ENCODE assay signal across 8 cellular contexts in the genomic region with DNA sequence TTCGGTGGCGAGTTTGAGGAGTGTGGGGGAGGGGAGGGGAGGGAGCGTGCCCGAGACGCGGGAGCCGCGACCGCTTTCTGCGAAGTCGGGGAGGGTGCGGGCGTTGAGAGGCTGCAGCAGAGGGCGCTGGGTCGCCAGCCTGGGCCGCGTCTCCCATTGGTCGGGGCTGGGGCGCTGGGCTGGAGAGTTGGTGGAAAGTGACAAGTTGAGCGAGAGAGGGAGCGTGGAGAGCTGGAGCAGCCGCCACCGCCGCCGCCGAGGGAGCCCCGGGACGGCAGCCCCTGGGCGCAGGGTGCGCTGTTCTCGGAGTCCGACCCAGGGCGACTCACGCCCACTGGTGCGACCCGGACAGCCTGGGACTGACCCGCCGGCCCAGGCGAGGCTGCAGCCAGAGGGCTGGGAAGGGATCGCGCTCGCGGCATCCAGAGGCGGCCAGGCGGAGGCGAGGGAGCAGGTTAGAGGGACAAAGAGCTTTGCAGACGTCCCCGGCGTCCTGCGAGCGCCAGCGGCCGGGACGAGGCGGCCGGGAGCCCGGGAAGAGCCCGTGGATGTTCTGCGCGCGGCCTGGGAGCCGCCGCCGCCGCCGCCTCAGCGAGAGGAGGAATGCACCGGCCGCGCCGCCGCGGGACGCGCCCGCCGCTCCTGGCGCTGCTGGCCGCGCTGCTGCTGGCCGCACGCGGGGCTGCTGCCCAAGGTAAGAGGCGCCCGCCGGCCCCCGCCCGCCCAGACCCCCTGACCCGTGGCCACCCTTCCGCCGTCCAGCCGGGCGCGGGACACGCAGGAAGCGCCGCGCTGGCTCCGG.
DNase-seq lines count a peak whose midpoint lies in the region; ATAC-seq and TF ChIP-seq lines count a peak whose summit lies in the region.

A gene (plus strand): TSS at position 203 of the 802 bp plus-strand sequence.

- no peak for TF ChIP-seq POLR2A in erythroblast (IDR thresholded peaks at IDR 0.05; ENCODE audit: low read length)

- DNase-seq in NCI-H1436 (lab: John Stamatoyannopoulos, UW) (peak; percentile 67), NCI-H1436 treated with DMSO at 0.1 percent for 48 hours (lab: John Stamatoyannopoulos, UW) (no peak), NCI-H446 (lab: John Stamatoyannopoulos, UW) (peak; percentile 81 to 93), erythroblast (lab: John Stamatoyannopoulos, UW) (peak; percentile 47 to 53), midbrain (lab: John Stamatoyannopoulos, UW) (peak; percentile 88)
- peak; percentile 2 for DNase-seq in activated CD8-positive, alpha-beta memory T cell treated with anti-CD3 and anti-CD28 coated beads, Interleukin-2, amount 50 U/mL, for 24 hours (ENCODE audit: extremely low read depth)
- DNase-seq in stimulated activated CD8-positive, alpha-beta memory T cell treated with anti-CD3 and anti-CD28 coated beads, Interleukin-4, amount 100 ng/mL, for 48 hours, result peak; percentile 74

- peak; percentile 76 for ATAC-seq in HG03108 (IDR thresholded peaks at IDR 0.05; ENCODE audit: unreplicated experiment)
